1 cellular context compared by ENCODE assay signal in the genomic region with DNA sequence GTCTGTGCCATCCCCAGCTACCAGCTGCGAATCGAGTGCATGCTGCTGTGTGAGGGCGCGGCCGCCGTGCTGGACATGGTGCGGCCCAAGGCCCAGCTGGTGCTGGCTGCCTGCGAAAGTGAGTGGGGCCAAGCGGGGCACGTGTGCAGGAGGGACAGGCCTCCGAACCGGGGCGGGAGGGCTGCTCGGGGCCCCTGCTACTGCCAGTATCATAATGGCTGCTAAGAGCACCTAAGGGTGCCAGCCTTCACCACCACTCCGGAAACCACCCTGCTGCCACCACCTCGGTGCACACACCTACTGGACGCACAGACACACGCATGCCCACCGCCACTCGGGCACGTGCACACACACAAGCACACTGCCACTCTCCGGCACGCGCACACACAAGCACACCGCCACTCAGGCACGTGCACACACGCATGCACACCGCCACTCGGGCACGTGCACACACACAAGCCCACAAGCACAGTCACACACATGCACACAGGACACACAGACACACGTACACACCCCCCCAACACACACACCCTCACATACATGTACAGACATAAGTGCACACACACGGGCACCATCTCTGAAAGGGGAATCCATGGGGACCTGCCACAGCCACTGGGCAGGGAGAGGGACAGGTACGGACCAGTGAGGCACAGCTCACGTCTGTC.
TF ChIP-seq lines count a peak whose summit lies in the region.

No MANE protein-coding gene starts in this region.

TF ChIP-seq in IMR-90, 13 proteins besides CTCF, POLR2A, EP300 and RAD21:
- no peak for TF ChIP-seq MXI1 (IDR thresholded peaks at IDR 0.05; ENCODE audit: borderline replicate concordance, low read depth, low read length)
- TF ChIP-seq MAZ (IDR thresholded peaks at IDR 0.05; ENCODE audit: borderline replicate concordance, low read depth, low read length), result no peak
- TF ChIP-seq, protein P1, sequence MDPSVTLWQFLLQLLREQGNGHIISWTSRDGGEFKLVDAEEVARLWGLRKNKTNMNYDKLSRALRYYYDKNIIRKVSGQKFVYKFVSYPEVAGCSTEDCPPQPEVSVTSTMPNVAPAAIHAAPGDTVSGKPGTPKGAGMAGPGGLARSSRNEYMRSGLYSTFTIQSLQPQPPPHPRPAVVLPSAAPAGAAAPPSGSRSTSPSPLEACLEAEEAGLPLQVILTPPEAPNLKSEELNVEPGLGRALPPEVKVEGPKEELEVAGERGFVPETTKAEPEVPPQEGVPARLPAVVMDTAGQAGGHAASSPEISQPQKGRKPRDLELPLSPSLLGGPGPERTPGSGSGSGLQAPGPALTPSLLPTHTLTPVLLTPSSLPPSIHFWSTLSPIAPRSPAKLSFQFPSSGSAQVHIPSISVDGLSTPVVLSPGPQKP (IDR thresholded peaks at IDR 0.05; ENCODE audit: borderline replicate concordance, low read depth, low read length), result no peak
- TF ChIP-seq, protein P2, sequence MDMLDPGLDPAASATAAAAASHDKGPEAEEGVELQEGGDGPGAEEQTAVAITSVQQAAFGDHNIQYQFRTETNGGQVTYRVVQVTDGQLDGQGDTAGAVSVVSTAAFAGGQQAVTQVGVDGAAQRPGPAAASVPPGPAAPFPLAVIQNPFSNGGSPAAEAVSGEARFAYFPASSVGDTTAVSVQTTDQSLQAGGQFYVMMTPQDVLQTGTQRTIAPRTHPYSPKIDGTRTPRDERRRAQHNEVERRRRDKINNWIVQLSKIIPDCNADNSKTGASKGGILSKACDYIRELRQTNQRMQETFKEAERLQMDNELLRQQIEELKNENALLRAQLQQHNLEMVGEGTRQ (IDR thresholded peaks at IDR 0.05; ENCODE audit: low read depth, low read length), result no peak
- no peak for TF ChIP-seq CEBPB (IDR thresholded peaks at IDR 0.05; ENCODE audit: low read depth, low read length)
- no peak for TF ChIP-seq NFE2L2 (IDR thresholded peaks at IDR 0.05; ENCODE audit: low read depth, low read length)
- TF ChIP-seq MAFK (IDR thresholded peaks at IDR 0.05; ENCODE audit: low read depth, low read length), result no peak
- no peak for TF ChIP-seq SMC3 (IDR thresholded peaks at IDR 0.05; ENCODE audit: low read depth, low read length)
